In the genomic region with DNA sequence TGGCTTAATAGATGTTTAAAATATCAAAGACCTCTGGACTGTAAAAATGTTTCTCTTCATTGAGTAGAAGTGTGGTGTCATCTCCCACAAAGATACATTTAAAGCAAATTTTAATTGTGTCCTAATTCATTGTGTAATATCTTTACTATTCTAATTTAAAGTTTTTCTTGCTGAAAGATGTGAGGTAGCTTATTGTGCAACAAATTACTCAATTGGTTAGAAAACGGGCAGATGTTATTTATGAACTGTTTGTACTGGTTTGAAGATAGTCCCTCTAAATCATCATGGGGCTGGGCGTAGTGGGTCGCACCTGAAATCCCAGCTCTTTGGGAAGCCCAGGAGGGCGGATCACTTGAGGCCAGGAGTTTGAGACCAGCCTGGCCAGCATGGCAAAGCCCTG, we compare ENCODE assay signal across 23 cellular contexts.
"Had no signal": no experiment of that assay in that cellular context is flagged by ENCODE, and none has a peak within 500 bp of the region (broad histone marks: within the 10 kb centered on the region; RNA-seq: fewer than 3 reads in every experiment).

No MANE protein-coding gene starts in this region.

- DNase-seq: activated CD4-positive, alpha-beta T cell treated with anti-CD3 and anti-CD28 coated beads, Interleukin-2, amount 10 ng/mL, durations not matched to agents 7 days and 5 days; activated CD8-positive, alpha-beta T cell treated with anti-CD3 and anti-CD28 coated beads, Interleukin-2, amount 10 ng/mL, durations not matched to agents 7 days and 5 days; activated naive CD4-positive, alpha-beta T cell treated with anti-CD3 and anti-CD28 coated beads, Interleukin-2, amount 10 ng/mL, durations not matched to agents 7 days and 5 days; activated naive CD8-positive, alpha-beta T cell treated with anti-CD3 and anti-CD28 coated beads, Interleukin-2, amount 50 U/mL, for 24 hours; activated T-cell treated with anti-CD3 and anti-CD28 coated beads, Interleukin-2, amount 50 U/mL, for 4 hours; cortex of kidney; effector CD4-positive, alpha-beta T cell; foreskin keratinocyte; stimulated activated CD4-positive, alpha-beta T cell treated with anti-CD3 and anti-CD28 coated beads, Interleukin-4, amount 100 ng/mL, for 24 hours; T-helper 9 cell; upper lobe of left lung had no signal

- H2AFZ ChIP-seq: hepatocyte, parathyroid adenoma had no signal

- H3K9me3 Mint-ChIP-seq: activated CD4-positive, alpha-beta T cell treated with anti-CD3 and anti-CD28 coated beads, Interleukin-2, amount 10 ng/mL, durations not matched to agents 7 days and 5 days; activated naive CD8-positive, alpha-beta T cell treated with anti-CD3 and anti-CD28 coated beads, Interleukin-2, amount 50 U/mL, for 24 hours; natural killer cell treated with Interleukin-12 subunit alpha and Interleukin-12 subunit beta and Interleukin-15 and Interleukin-18, amount 100 ng/mL, for 72 hours had no signal

- H3K36me3 ChIP-seq: ascending aorta, thoracic aorta, upper lobe of left lung had no signal

- H3K27me3 ChIP-seq: ascending aorta, hepatocyte, upper lobe of left lung had no signal

- ATAC-seq: activated CD4-positive, CD25-positive, alpha-beta regulatory T cell treated with anti-CD3 and anti-CD28 coated beads, Interleukin-2, amount 50 U/mL, for 24 hours; activated CD8-positive, alpha-beta T cell treated with anti-CD3 and anti-CD28 coated beads, Interleukin-2, amount 10 ng/mL, durations not matched to agents 7 days and 5 days; activated naive CD8-positive, alpha-beta T cell treated with anti-CD3 and anti-CD28 coated beads, Interleukin-2, amount 50 U/mL, for 24 hours; activated T-cell treated with anti-CD3 and anti-CD28 coated beads, Interleukin-2, amount 50 U/mL, for 4 hours; esophagus mucosa; foreskin keratinocyte; left lobe of liver; natural killer cell treated with Interleukin-12 subunit alpha and Interleukin-12 subunit beta and Interleukin-15 and Interleukin-18, amount 100 ng/mL, for 72 hours; sciatic nerve; stimulated activated memory B cell treated with anti-CD40 and anti-IgM and Interleukin-4, amounts not matched to agents 10 μg/mL and 1 μg/mL and 100 μg/mL, for 72 hours had no signal

- H3K4me2 ChIP-seq: hepatocyte had no signal

- H3K4me1 ChIP-seq: ascending aorta, foreskin keratinocyte, parathyroid adenoma, upper lobe of left lung had no signal

- H3K27ac Mint-ChIP-seq: activated CD4-positive, alpha-beta T cell treated with anti-CD3 and anti-CD28 coated beads, Interleukin-2, amount 10 ng/mL, durations not matched to agents 7 days and 5 days; activated CD8-positive, alpha-beta T cell treated with anti-CD3 and anti-CD28 coated beads, Interleukin-2, amount 10 ng/mL, durations not matched to agents 7 days and 5 days; activated naive CD4-positive, alpha-beta T cell treated with anti-CD3 and anti-CD28 coated beads, Interleukin-2, amount 10 ng/mL, durations not matched to agents 7 days and 5 days; activated naive CD8-positive, alpha-beta T cell treated with anti-CD3 and anti-CD28 coated beads, Interleukin-2, amount 50 U/mL, for 24 hours; mesothelial cell of epicardium; natural killer cell treated with Interleukin-12 subunit alpha and Interleukin-12 subunit beta and Interleukin-15 and Interleukin-18, amount 100 ng/mL, for 72 hours; stimulated activated memory B cell treated with anti-CD40 and anti-IgM and Interleukin-4, amounts not matched to agents 10 μg/mL and 1 μg/mL and 100 μg/mL, for 72 hours had no signal

- H3K4me3 ChIP-seq: ascending aorta, hepatocyte, lung, thoracic aorta, upper lobe of left lung had no signal

- H3K36me3 Mint-ChIP-seq: activated naive CD4-positive, alpha-beta T cell treated with anti-CD3 and anti-CD28 coated beads, Interleukin-2, amount 10 ng/mL, durations not matched to agents 7 days and 5 days; mesothelial cell of epicardium; natural killer cell treated with Interleukin-12 subunit alpha and Interleukin-12 subunit beta and Interleukin-15 and Interleukin-18, amount 100 ng/mL, for 72 hours; stimulated activated memory B cell treated with anti-CD40 and anti-IgM and Interleukin-4, amounts not matched to agents 10 μg/mL and 1 μg/mL and 100 μg/mL, for 72 hours had no signal

- H3K4me1 Mint-ChIP-seq: activated CD4-positive, alpha-beta T cell treated with anti-CD3 and anti-CD28 coated beads, Interleukin-2, amount 10 ng/mL, durations not matched to agents 7 days and 5 days; activated naive CD4-positive, alpha-beta T cell treated with anti-CD3 and anti-CD28 coated beads, Interleukin-2, amount 10 ng/mL, durations not matched to agents 7 days and 5 days; activated naive CD8-positive, alpha-beta T cell treated with anti-CD3 and anti-CD28 coated beads, Interleukin-2, amount 50 U/mL, for 24 hours; stimulated activated memory B cell treated with anti-CD40 and anti-IgM and Interleukin-4, amounts not matched to agents 10 μg/mL and 1 μg/mL and 100 μg/mL, for 72 hours had no signal

- H3K4me3 Mint-ChIP-seq: activated CD4-positive, alpha-beta T cell treated with anti-CD3 and anti-CD28 coated beads, Interleukin-2, amount 10 ng/mL, durations not matched to agents 7 days and 5 days; activated CD8-positive, alpha-beta T cell treated with anti-CD3 and anti-CD28 coated beads, Interleukin-2, amount 10 ng/mL, durations not matched to agents 7 days and 5 days; activated naive CD4-positive, alpha-beta T cell treated with anti-CD3 and anti-CD28 coated beads, Interleukin-2, amount 10 ng/mL, durations not matched to agents 7 days and 5 days; activated naive CD8-positive, alpha-beta T cell treated with anti-CD3 and anti-CD28 coated beads, Interleukin-2, amount 50 U/mL, for 24 hours; activated T-cell treated with anti-CD3 and anti-CD28 coated beads, Interleukin-2, amount 50 U/mL, for 4 hours; mesothelial cell of epicardium; natural killer cell treated with Interleukin-12 subunit alpha and Interleukin-12 subunit beta and Interleukin-15 and Interleukin-18, amount 100 ng/mL, for 72 hours; stimulated activated memory B cell treated with anti-CD40 and anti-IgM and Interleukin-4, amounts not matched to agents 10 μg/mL and 1 μg/mL and 100 μg/mL, for 72 hours had no signal

- H3K79me2 ChIP-seq: hepatocyte, parathyroid adenoma had no signal

- H3K27ac ChIP-seq: ascending aorta, foreskin keratinocyte, hepatocyte, parathyroid adenoma, thoracic aorta, upper lobe of left lung had no signal
